In the genomic region with DNA sequence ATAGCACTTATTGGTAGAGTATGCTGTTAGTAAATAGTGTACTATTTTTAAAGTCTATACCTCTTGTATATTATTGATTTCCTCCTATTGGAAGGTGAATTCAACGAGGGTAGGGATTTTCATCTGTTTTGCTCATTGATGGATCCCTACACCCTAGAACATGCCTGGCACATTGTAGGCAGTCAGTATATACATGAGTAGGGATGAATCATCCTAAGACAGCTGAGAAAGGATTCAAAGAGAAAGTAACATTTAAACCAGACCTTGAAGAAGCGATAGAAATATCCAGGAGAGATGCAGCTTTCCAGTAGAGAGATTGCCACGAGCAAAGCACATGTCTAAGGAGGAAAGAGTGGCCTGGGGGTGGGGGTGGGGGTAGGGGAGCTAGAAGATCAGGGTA, we compare ENCODE assay signal across 27 cellular contexts.
"Had no signal": no experiment of that assay in that cellular context is flagged by ENCODE, and none has a peak within 500 bp of the region (broad histone marks: within the 10 kb centered on the region; RNA-seq: fewer than 3 reads in every experiment).

No MANE protein-coding gene starts in this region.

- H3K27me3 ChIP-seq: body of pancreas, cardiac muscle cell, SJCRH30 had no signal

- H3K27ac Mint-ChIP-seq: activated CD8-positive, alpha-beta T cell treated with anti-CD3 and anti-CD28 coated beads for 36 hours; activated naive CD4-positive, alpha-beta T cell treated with anti-CD3 and anti-CD28 coated beads, Interleukin-2, amount 50 U/mL, for 24 hours had no signal

- H3K9me3 Mint-ChIP-seq: activated CD8-positive, alpha-beta T cell treated with anti-CD3 and anti-CD28 coated beads for 36 hours; activated naive CD4-positive, alpha-beta T cell treated with anti-CD3 and anti-CD28 coated beads, Interleukin-2, amount 50 U/mL, for 24 hours had no signal

- H3K4me1 ChIP-seq: body of pancreas had no signal

- H3K4me3 ChIP-seq: body of pancreas, cardiac muscle cell, SJCRH30 had no signal

- DNase-seq: activated CD4-positive, CD25-positive, alpha-beta regulatory T cell; activated CD8-positive, alpha-beta memory T cell treated with anti-CD3 and anti-CD28 coated beads, Interleukin-2, amount 50 U/mL, for 4 hours; activated CD8-positive, alpha-beta T cell treated with anti-CD3 and anti-CD28 coated beads for 36 hours; activated effector memory CD4-positive, alpha-beta T cell treated with Interleukin-2 at 50 U/mL for 16 hours; activated naive CD4-positive, alpha-beta T cell; activated T-cell treated with anti-CD3 and anti-CD28 coated beads, Interleukin-2, amount 50 U/mL, for 1 hour; aorta; body of pancreas; cerebellar nuclear complex; KG1; MV-4-11; NCI-H1092 treated with DMSO at 0.1 percent for 48 hours; NCI-H1436 treated with DMSO at 0.1 percent for 48 hours; NCI-H187; NCI-H2081; NCI-H510A treated with DMSO at 0.1 percent for 48 hours; NCI-H69; NK-92 treated with Interleukin-12 subunit alpha and Interleukin-12 subunit beta, amount 100 ng/mL, for 24 hours; OCI-M1; Right ventricle myocardium superior; SJCRH30; SK-N-SH; T-helper 1 cell had no signal

- H3K4me1 Mint-ChIP-seq: activated naive CD4-positive, alpha-beta T cell treated with anti-CD3 and anti-CD28 coated beads, Interleukin-2, amount 50 U/mL, for 24 hours had no signal

- H3K4me3 Mint-ChIP-seq: activated CD8-positive, alpha-beta T cell treated with anti-CD3 and anti-CD28 coated beads for 36 hours; activated naive CD4-positive, alpha-beta T cell treated with anti-CD3 and anti-CD28 coated beads, Interleukin-2, amount 50 U/mL, for 24 hours had no signal

- H3K4me2 ChIP-seq: SK-N-SH had no signal

- H3K27me3 Mint-ChIP-seq: activated naive CD4-positive, alpha-beta T cell treated with anti-CD3 and anti-CD28 coated beads, Interleukin-2, amount 50 U/mL, for 24 hours had no signal

- H3K9me3 ChIP-seq: body of pancreas, SJCRH30, SK-N-SH had no signal

- H3K9ac ChIP-seq: SK-N-SH had no signal

- H3K36me3 Mint-ChIP-seq: activated naive CD4-positive, alpha-beta T cell treated with anti-CD3 and anti-CD28 coated beads, Interleukin-2, amount 50 U/mL, for 24 hours had no signal

- H3K27ac ChIP-seq: body of pancreas, cardiac muscle cell, RWPE1, VCaP had no signal

- H3K36me3 ChIP-seq: cardiac muscle cell, SJCRH30 had no signal
